Comparison of ENCODE assay signal across 10 cellular contexts in the genomic region with DNA sequence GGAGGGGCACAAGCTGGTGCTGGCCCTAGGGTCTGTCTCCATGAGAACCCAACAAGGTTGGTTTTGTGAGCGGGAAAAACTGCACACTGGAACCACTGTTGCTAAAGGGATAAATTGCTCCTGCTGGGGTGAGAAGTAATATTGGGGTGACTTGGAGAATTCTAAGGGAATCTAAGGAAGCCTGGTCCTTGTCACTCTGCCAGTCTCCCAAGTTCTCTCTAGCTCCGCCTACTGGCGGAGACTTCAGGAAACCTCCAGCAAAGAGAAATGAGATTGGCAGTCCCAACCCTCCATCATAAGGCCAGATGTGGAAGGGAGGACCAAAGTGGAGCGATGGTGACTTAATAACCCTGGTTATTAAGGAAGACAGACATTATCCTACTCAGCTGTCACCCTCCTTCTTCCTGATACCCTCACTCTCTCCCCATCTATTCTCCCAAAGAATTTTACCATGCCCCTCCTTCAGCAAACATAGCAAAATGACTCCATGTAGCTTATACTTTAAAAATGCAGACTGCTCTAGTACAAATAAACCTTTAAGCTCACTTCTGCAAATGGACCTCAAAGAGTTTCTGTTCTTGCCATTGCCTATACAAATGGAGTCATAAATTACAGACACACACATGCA. TPM values are rescaled to one million over a fixed set of nuclear protein-coding genes. Genes with fewer than 3 reads are reported as not detected.
DNase-seq lines count a peak whose midpoint lies in the region; ATAC-seq, FAIRE-seq and TF ChIP-seq lines count a peak whose summit lies in the region.
"Had no signal": no experiment of that assay in that cellular context is flagged by ENCODE, and none has a peak within 500 bp of the region (broad histone marks: within the 10 kb centered on the region; RNA-seq: fewer than 3 reads in every experiment).

No MANE protein-coding gene starts in this region.

- no peaks in the 10 kb centered on the region for H3K36me3 Mint-ChIP-seq in effector memory CD8-positive, alpha-beta T cell (ENCODE audit: insufficient read depth)

- no peaks in the 10 kb centered on the region for H3K9me3 Mint-ChIP-seq in effector memory CD8-positive, alpha-beta T cell

- no peak for ATAC-seq in effector memory CD8-positive, alpha-beta T cell (replicated peaks)
- ATAC-seq in GM18520 (IDR thresholded peaks at IDR 0.05; ENCODE audit: unreplicated experiment) (no peak), GM18498 (IDR thresholded peaks at IDR 0.05; ENCODE audit: unreplicated experiment) (no peak)
- ATAC-seq: heart right ventricle had no signal

- H2AFZ ChIP-seq in MM.1S (ENCODE audit: low read length) = no peak overlapping the region

- H3K27me3 Mint-ChIP-seq in effector memory CD8-positive, alpha-beta T cell = peaks cover 47 to 63% of the 10 kb centered on the region in 2 donors

- DNase-seq in AG10803 (ENCODE audit: low read depth) (peak; percentile 7), EL (peak; percentile 46), MM.1S (peak; percentile 33), bronchial epithelial cell (ENCODE audit: low read depth) (no peak), amygdala (lab: John Stamatoyannopoulos, UW) (no peak)
- no peak for DNase-seq in effector memory CD8-positive, alpha-beta T cell
- DNase-seq: heart right ventricle had no signal

- no peaks in the 10 kb centered on the region for H4K20me1 ChIP-seq in MM.1S (ENCODE audit: insufficient read depth, low read length)

- H3K4me2 ChIP-seq in MM.1S (ENCODE audit: low read depth, low read length) = no peak overlapping the region

- H3F3A ChIP-seq in MM.1S (ENCODE audit: insufficient read depth, low read length) = no peaks in the 10 kb centered on the region

- no peaks in the 10 kb centered on the region for H3K27me3 ChIP-seq in MM.1S (replicated peaks; ENCODE audit: insufficient read depth, low read length)
- H3K27me3 ChIP-seq in bronchial epithelial cell (ENCODE audit: control insufficient read depth, insufficient read depth, low read length) = no peaks in the 10 kb centered on the region

- no peak overlapping the region for H3K27ac Mint-ChIP-seq in effector memory CD8-positive, alpha-beta T cell

- no peaks in the 10 kb centered on the region for H3K4me1 ChIP-seq in MM.1S (ENCODE audit: low read length)
- H3K4me1 ChIP-seq: heart right ventricle had no signal

- H3K4me1 Mint-ChIP-seq in effector memory CD8-positive, alpha-beta T cell (ENCODE audit: low read depth in 2 of 2) = no peaks in the 10 kb centered on the region

- H3K4me3 ChIP-seq in AG10803 (ENCODE audit: low read length) (no peak overlapping the region), MM.1S (ENCODE audit: low read length) (no peak overlapping the region), bronchial epithelial cell (ENCODE audit: low read depth, low read length) (no peak overlapping the region)
- H3K4me3 ChIP-seq: heart right ventricle had no signal

- no peaks in the 10 kb centered on the region for H3K9me2 ChIP-seq in MM.1S (replicated peaks; ENCODE audit: insufficient read depth, low read length)

- no peak overlapping the region for H3K27ac ChIP-seq in MM.1S (ENCODE audit: low read length)
- H3K27ac ChIP-seq: heart right ventricle had no signal

- no peaks in the 10 kb centered on the region for H3K79me2 ChIP-seq in MM.1S (ENCODE audit: low read length)

- H3K9ac ChIP-seq in MM.1S (ENCODE audit: low read length) = no peak overlapping the region

- H3K36me3 ChIP-seq in MM.1S (replicated peaks; ENCODE audit: insufficient read depth, low read length) (no peaks in the 10 kb centered on the region), bronchial epithelial cell (ENCODE audit: control insufficient read depth, insufficient read depth, low read length) (no peaks in the 10 kb centered on the region)
- H3K36me3 ChIP-seq: heart right ventricle had no signal

- TF ChIP-seq CTCF in AG10803 (conservative IDR thresholded peaks at IDR 0.05; ENCODE audit: low read length) = peak; percentile 29; the same call in 1 of the 2 replicates
- TF ChIP-seq CTCF in MM.1S (IDR thresholded peaks at IDR 0.05; ENCODE audit: low read length) = peak; percentile 54
- peak; percentile 69 for TF ChIP-seq CTCF in bronchial epithelial cell (IDR thresholded peaks at IDR 0.05; ENCODE audit: insufficient read depth, low read length, severe bottlenecking)

- FAIRE-seq in bronchial epithelial cell (lab: Jason Lieb, UNC) = peak; percentile 86
- FAIRE-seq: RCC 7860 had no signal

- H3K4me3 Mint-ChIP-seq in effector memory CD8-positive, alpha-beta T cell = no peak overlapping the region

- H3K9me3 ChIP-seq in MM.1S (replicated peaks; ENCODE audit: insufficient read depth, low read length) = no peaks in the 10 kb centered on the region

RNA-seq across cellular contexts. Expression of gene LCE1F, which starts 2.7 kb away (rescaled TPM):
- not detected in 2 replicates for total RNA-seq in bronchial epithelial cell
- total RNA-seq: heart right ventricle had no signal

RNA-seq across cellular contexts. Expression of gene LCE1E, which starts 8.4 kb away (rescaled TPM):
- not detected in 2 replicates for total RNA-seq in bronchial epithelial cell
- total RNA-seq: heart right ventricle had no signal

RNA-seq across cellular contexts. Expression of gene LCE1D, which starts 18.9 kb away (rescaled TPM):
- not detected in 2 replicates for total RNA-seq in bronchial epithelial cell
- total RNA-seq: heart right ventricle had no signal

RNA-seq across cellular contexts. Expression of gene KPRP, which starts 19.8 kb away (rescaled TPM):
- total RNA-seq in bronchial epithelial cell = not detected in 2 replicates
- total RNA-seq: heart right ventricle had no signal

RNA-seq across cellular contexts. Expression of gene LCE1C, which starts 28.8 kb away (rescaled TPM):
- 0.26 TPM in 1 of 2 replicates, not detected in the other for total RNA-seq in bronchial epithelial cell
- total RNA-seq: heart right ventricle had no signal

Comparison
In these comparisons a context has a peak if more than half of its experiments do, and no peak if none do; other contexts are left out.
1. DNase-seq: peak in AG10803 (single experiment), EL (single experiment) and MM.1S (single experiment); none in bronchial epithelial cell (single experiment), amygdala (0 of 56) and effector memory CD8-positive, alpha-beta T cell (0 of 3).
2. Peak in every context shown above with its lines, with median percentiles within 50 percentile points of each other: CTCF ChIP-seq.